12 cellular contexts compared by ENCODE assay signal in genomic region chr5:56183507-56183906, GRCh38. TPM values are rescaled to one million over a fixed set of nuclear protein-coding genes. Genes with fewer than 3 reads are reported as not detected.
DNase-seq lines count a peak whose midpoint lies in the region; ATAC-seq and TF ChIP-seq lines count a peak whose summit lies in the region.
"Had no signal": no experiment of that assay in that cellular context is flagged by ENCODE, and none has a peak within 500 bp of the region (broad histone marks: within the 10 kb centered on the region; RNA-seq: fewer than 3 reads in every experiment).

No MANE protein-coding gene starts in this region.

- H3K4me3 Mint-ChIP-seq in activated naive CD8-positive, alpha-beta T cell treated with anti-CD3 and anti-CD28 coated beads, Interleukin-2, amount 50 U/mL, for 24 hours = no peak overlapping the region
- no peak overlapping the region for H3K4me3 Mint-ChIP-seq in activated naive CD8-positive, alpha-beta T cell treated with anti-CD3 and anti-CD28 coated beads for 36 hours
- H3K4me3 Mint-ChIP-seq: mesothelial cell of epicardium had no signal

- H3K9me3 ChIP-seq in SJSA1 (replicated peaks) = no peaks in the 10 kb centered on the region

- DNase-seq in activated naive CD8-positive, alpha-beta T cell treated with anti-CD3 and anti-CD28 coated beads, Interleukin-2, amount 50 U/mL, for 24 hours = no peak
- no peak for DNase-seq in activated naive CD8-positive, alpha-beta T cell treated with anti-CD3 and anti-CD28 coated beads for 36 hours
- DNase-seq in SJSA1 (ENCODE audit: low read depth in 1 of 2, low spot score in 2 of 2) = peak; percentile 61 to 77
- peak; percentile 92 for DNase-seq in fibroblast of the aortic adventitia (ENCODE audit: low read depth)
- DNase-seq in ureter (ENCODE audit: low spot score) = peak; percentile 25
- DNase-seq in cerebellar cortex (ENCODE audit: low spot score) = no peak
- DNase-seq in GF-D8 (lab: John Stamatoyannopoulos, UW) = no peak
- no peak for DNase-seq in COR-L47 (lab: John Stamatoyannopoulos, UW)
- DNase-seq: NCI-H82 had no signal

- peaks cover 32% of the 10 kb centered on the region for H3K4me1 ChIP-seq in SJSA1 (replicated peaks)

- H3K36me3 Mint-ChIP-seq in activated naive CD8-positive, alpha-beta T cell treated with anti-CD3 and anti-CD28 coated beads, Interleukin-2, amount 50 U/mL, for 24 hours (ENCODE audit: low read depth) = no peaks in the 10 kb centered on the region
- H3K36me3 Mint-ChIP-seq in activated naive CD8-positive, alpha-beta T cell treated with anti-CD3 and anti-CD28 coated beads for 36 hours = no peaks in the 10 kb centered on the region
- H3K36me3 Mint-ChIP-seq: mesothelial cell of epicardium had no signal

- H3K27ac ChIP-seq in SJSA1 = peak overlapping the region; percentile 8; the same call in 1 of the 2 replicates
- H3K27ac ChIP-seq: C4-2B, KMS-11 had no signal

- H3K36me3 ChIP-seq in SJSA1 = no peaks in the 10 kb centered on the region

- H3K27ac Mint-ChIP-seq in activated naive CD8-positive, alpha-beta T cell treated with anti-CD3 and anti-CD28 coated beads, Interleukin-2, amount 50 U/mL, for 24 hours = no peak overlapping the region
- no peak overlapping the region for H3K27ac Mint-ChIP-seq in activated naive CD8-positive, alpha-beta T cell treated with anti-CD3 and anti-CD28 coated beads for 36 hours
- H3K27ac Mint-ChIP-seq: mesothelial cell of epicardium had no signal

- no peaks in the 10 kb centered on the region for H3K27me3 ChIP-seq in SJSA1 (replicated peaks)

- peaks cover 3% of the 10 kb centered on the region for H3K4me1 Mint-ChIP-seq in activated naive CD8-positive, alpha-beta T cell treated with anti-CD3 and anti-CD28 coated beads, Interleukin-2, amount 50 U/mL, for 24 hours
- peaks cover 4% of the 10 kb centered on the region for H3K4me1 Mint-ChIP-seq in activated naive CD8-positive, alpha-beta T cell treated with anti-CD3 and anti-CD28 coated beads for 36 hours
- H3K4me1 Mint-ChIP-seq: mesothelial cell of epicardium had no signal

- no peaks in the 10 kb centered on the region for H3K27me3 Mint-ChIP-seq in activated naive CD8-positive, alpha-beta T cell treated with anti-CD3 and anti-CD28 coated beads, Interleukin-2, amount 50 U/mL, for 24 hours
- no peaks in the 10 kb centered on the region for H3K27me3 Mint-ChIP-seq in activated naive CD8-positive, alpha-beta T cell treated with anti-CD3 and anti-CD28 coated beads for 36 hours

- H3K9me3 Mint-ChIP-seq in activated naive CD8-positive, alpha-beta T cell treated with anti-CD3 and anti-CD28 coated beads, Interleukin-2, amount 50 U/mL, for 24 hours = no peaks in the 10 kb centered on the region
- no peaks in the 10 kb centered on the region for H3K9me3 Mint-ChIP-seq in activated naive CD8-positive, alpha-beta T cell treated with anti-CD3 and anti-CD28 coated beads for 36 hours

- no peak for TF ChIP-seq CTCF in fibroblast of the aortic adventitia (IDR thresholded peaks at IDR 0.05; ENCODE audit: insufficient read depth, low read length)

- H3K4me3 ChIP-seq in SJSA1 (no peak overlapping the region), fibroblast of the aortic adventitia (ENCODE audit: low read depth, low read length) (no peak overlapping the region)

- peak; percentile 54 for ATAC-seq in activated naive CD8-positive, alpha-beta T cell treated with anti-CD3 and anti-CD28 coated beads, Interleukin-2, amount 50 U/mL, for 24 hours

RNA-seq across cellular contexts. Expression of gene ANKRD55, which starts 49.6 kb away (rescaled TPM):
- under 1 TPM; 0.23 to 0.50 TPM for total RNA-seq in activated naive CD8-positive, alpha-beta T cell treated with anti-CD3 and anti-CD28 coated beads for 36 hours
- not detected in 2 replicates for total RNA-seq in SJSA1 (2014; rRNA removed; shearing (Covaris generic))
- total RNA-seq in fibroblast of the aortic adventitia (ENCODE audit: low replicate concordance) (0.57 TPM in 1 of 2 replicates, not detected in the other), ureter (0.34 TPM)

Comparison
In these comparisons a context has a peak if more than half of its experiments do, and no peak if none do; other contexts are left out.
1. DNase-seq: peak in SJSA1 (2 of 2), fibroblast of the aortic adventitia (single experiment) and ureter (single experiment); none in activated naive CD8-positive, alpha-beta T cell treated with anti-CD3 and anti-CD28 coated beads, Interleukin-2, amount 50 U/mL, for 24 hours (single experiment), activated naive CD8-positive, alpha-beta T cell treated with anti-CD3 and anti-CD28 coated beads for 36 hours (single experiment), cerebellar cortex (single experiment), GF-D8 (single experiment) and COR-L47 (single experiment).